In the genomic region with DNA sequence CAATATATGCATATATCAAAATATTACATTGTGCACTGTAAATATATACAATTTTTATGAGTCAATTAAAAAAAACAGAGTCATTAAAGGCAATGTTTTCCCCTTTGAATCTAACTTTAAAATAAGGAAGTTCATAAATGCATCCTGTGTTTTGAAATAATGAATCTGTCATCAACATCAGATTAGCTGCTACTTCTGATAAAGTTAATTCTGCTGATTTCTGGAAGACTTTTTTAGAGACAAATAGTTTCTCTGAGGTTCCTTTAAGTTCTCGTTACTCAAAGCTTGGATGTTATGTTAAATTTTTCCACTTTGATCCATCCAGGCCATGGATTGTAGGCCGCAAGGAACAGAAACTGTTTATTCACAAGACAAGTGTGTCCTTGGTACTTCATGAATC, we compare ENCODE assay signal across 32 cellular contexts.
"Had no signal": no experiment of that assay in that cellular context is flagged by ENCODE, and none has a peak within 500 bp of the region (broad histone marks: within the 10 kb centered on the region; RNA-seq: fewer than 3 reads in every experiment).

No MANE protein-coding gene starts in this region.

- H3K4me2 ChIP-seq: neural progenitor cell had no signal

- H3K36me3 ChIP-seq: adrenal gland, ascending aorta, cardiac muscle cell, colonic mucosa, neural progenitor cell, sigmoid colon, stomach, thyroid gland, upper lobe of left lung, vagina had no signal

- H3K4me1 ChIP-seq: colonic mucosa, neural progenitor cell, parathyroid adenoma, psoas muscle had no signal

- DNase-seq: activated B cell treated with CpG ODN at 0.5 μM for 24 hours; activated CD4-positive, alpha-beta T cell treated with anti-CD3 and anti-CD28 coated beads for 36 hours; activated CD8-positive, alpha-beta memory T cell treated with anti-CD3 and anti-CD28 coated beads, Interleukin-2, amount 10 ng/mL, durations not matched to agents 7 days and 5 days; activated CD8-positive, alpha-beta T cell treated with anti-CD3 and anti-CD28 coated beads, Interleukin-2, amount 10 ng/mL, durations not matched to agents 7 days and 5 days; activated effector memory CD4-positive, alpha-beta T cell treated with anti-CD3 and anti-CD28 coated beads, Interleukin-2, amount 50 U/mL, for 16 hours; activated naive CD4-positive, alpha-beta T cell treated with anti-CD3 and anti-CD28 coated beads for 36 hours; activated naive CD8-positive, alpha-beta T cell treated with anti-CD3 and anti-CD28 coated beads for 36 hours; adrenal gland; cerebellar nuclear complex; colonic mucosa; dorsolateral prefrontal cortex; foreskin fibroblast; head of caudate nucleus; hippocampal formation; naive thymus-derived CD8-positive, alpha-beta T cell; occipital lobe; psoas muscle; sigmoid colon; small intestine; stimulated activated CD4-positive, alpha-beta T cell treated with anti-CD3 and anti-CD28 coated beads, Interleukin-15, amount 100 ng/mL, for 24 hours; stimulated activated CD4-positive, alpha-beta T cell treated with anti-CD3 and anti-CD28 coated beads, Interleukin-2, amount 100 ng/mL, for 24 hours; stimulated activated naive B cell treated with anti-CD40 and anti-IgM and Interleukin-4, amounts not matched to agents 10 μg/mL and 1 μg/mL and 100 μg/mL, for 72 hours; stomach; T-helper 9 cell; thyroid gland; upper lobe of left lung had no signal

- H3K79me2 ChIP-seq: parathyroid adenoma had no signal

- ATAC-seq: activated CD4-positive, alpha-beta T cell treated with anti-CD3 and anti-CD28 coated beads for 36 hours; activated CD8-positive, alpha-beta memory T cell treated with anti-CD3 and anti-CD28 coated beads, Interleukin-2, amount 10 ng/mL, durations not matched to agents 7 days and 5 days; activated CD8-positive, alpha-beta T cell treated with anti-CD3 and anti-CD28 coated beads, Interleukin-2, amount 10 ng/mL, durations not matched to agents 7 days and 5 days; esophagus mucosa; naive thymus-derived CD8-positive, alpha-beta T cell; psoas muscle; stimulated activated naive B cell treated with anti-CD40 and anti-IgM and Interleukin-4, amounts not matched to agents 10 μg/mL and 1 μg/mL and 100 μg/mL, for 72 hours had no signal

- H3K4me3 ChIP-seq: adrenal gland, ascending aorta, cardiac muscle cell, colonic mucosa, dorsolateral prefrontal cortex, neural progenitor cell, psoas muscle, sigmoid colon, stomach, thyroid gland, upper lobe of left lung, vagina had no signal

- H3K27me3 ChIP-seq: adrenal gland, ascending aorta, cardiac muscle cell, colonic mucosa, dorsolateral prefrontal cortex, neural progenitor cell, sigmoid colon, stomach, thyroid gland, upper lobe of left lung, vagina had no signal

- H3K27ac ChIP-seq: adrenal gland, ascending aorta, cardiac muscle cell, colonic mucosa, neural progenitor cell, parathyroid adenoma, psoas muscle, stomach, thyroid gland, upper lobe of left lung, vagina had no signal

- H3K9me3 ChIP-seq: adrenal gland, ascending aorta, colonic mucosa, psoas muscle, sigmoid colon, stomach, thyroid gland, upper lobe of left lung, vagina had no signal

- H2AFZ ChIP-seq: neural progenitor cell, parathyroid adenoma had no signal

- FAIRE-seq: small intestine had no signal

- H3K9ac ChIP-seq: neural progenitor cell, parathyroid adenoma had no signal
